ENCODE assay signal across 8 cellular contexts in genomic region chr6:37432916-37433656, GRCh38. TPM values are rescaled to one million over a fixed set of nuclear protein-coding genes. Genes with fewer than 3 reads are reported as not detected.
A peak's percentile ranks its signal among the peaks of the same experiment; 100 is the strongest.
DNase-seq lines count a peak whose midpoint lies in the region; ATAC-seq and TF ChIP-seq lines count a peak whose summit lies in the region.

A gene with protein sequence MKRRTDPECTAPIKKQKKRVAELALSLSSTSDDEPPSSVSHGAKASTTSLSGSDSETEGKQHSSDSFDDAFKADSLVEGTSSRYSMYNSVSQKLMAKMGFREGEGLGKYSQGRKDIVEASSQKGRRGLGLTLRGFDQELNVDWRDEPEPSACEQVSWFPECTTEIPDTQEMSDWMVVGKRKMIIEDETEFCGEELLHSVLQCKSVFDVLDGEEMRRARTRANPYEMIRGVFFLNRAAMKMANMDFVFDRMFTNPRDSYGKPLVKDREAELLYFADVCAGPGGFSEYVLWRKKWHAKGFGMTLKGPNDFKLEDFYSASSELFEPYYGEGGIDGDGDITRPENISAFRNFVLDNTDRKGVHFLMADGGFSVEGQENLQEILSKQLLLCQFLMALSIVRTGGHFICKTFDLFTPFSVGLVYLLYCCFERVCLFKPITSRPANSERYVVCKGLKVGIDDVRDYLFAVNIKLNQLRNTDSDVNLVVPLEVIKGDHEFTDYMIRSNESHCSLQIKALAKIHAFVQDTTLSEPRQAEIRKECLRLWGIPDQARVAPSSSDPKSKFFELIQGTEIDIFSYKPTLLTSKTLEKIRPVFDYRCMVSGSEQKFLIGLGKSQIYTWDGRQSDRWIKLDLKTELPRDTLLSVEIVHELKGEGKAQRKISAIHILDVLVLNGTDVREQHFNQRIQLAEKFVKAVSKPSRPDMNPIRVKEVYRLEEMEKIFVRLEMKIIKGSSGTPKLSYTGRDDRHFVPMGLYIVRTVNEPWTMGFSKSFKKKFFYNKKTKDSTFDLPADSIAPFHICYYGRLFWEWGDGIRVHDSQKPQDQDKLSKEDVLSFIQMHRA (plus strand): TSS chr6:37433221. CDS start chr6:37435630, 2,409 bp downstream.

- H3K27me3 ChIP-seq in CD8-positive, alpha-beta memory T cell (ENCODE audit: insufficient read depth, low read length, poor library complexity, severe bottlenecking), result no peaks in the 10 kb centered on the region
- H3K27me3 ChIP-seq in lower lobe of right lung (ENCODE audit: low read depth), result no peaks in the 10 kb centered on the region

- POLR2A ChIA-PET in CD8-positive, alpha-beta memory T cell (lab: Charles Lee), result interaction anchor here (0.5 to 2.1 kb wide), 5 partner anchors 11 to 1270 kb away, joined by 3 to 13 read pairs (median 3); no protein-coding TSS in a partner anchor

- peaks cover 0 to 3% (median 2%) of the 10 kb centered on the region in 5 donors for H3K9me3 Mint-ChIP-seq in CD8-positive, alpha-beta memory T cell

- peak within 1 kb of the TSS; percentile 79 for H3K4me3 ChIP-seq in CD8-positive, alpha-beta memory T cell (ENCODE audit: low read length)
- peak within 1 kb of the TSS; percentile 79 for H3K4me3 ChIP-seq in lower lobe of right lung

- H3K36me3 ChIP-seq in CD8-positive, alpha-beta memory T cell (ENCODE audit: insufficient read depth, low read length), result peaks cover 18% of the 10 kb centered on the region
- peaks cover 28% of the 10 kb centered on the region for H3K36me3 ChIP-seq in lower lobe of right lung

- TF ChIP-seq CTCF in lower lobe of right lung (IDR thresholded peaks at IDR 0.05), result no peak

- intact Hi-C loops in lower lobe of right lung (cut with DNase I), result no loop called here

- no peaks in the 10 kb centered on the region for H3K9me3 ChIP-seq in CD8-positive, alpha-beta memory T cell (ENCODE audit: low read length)
- no peaks in the 10 kb centered on the region for H3K9me3 ChIP-seq in lower lobe of right lung

- DNase-seq in CD8-positive, alpha-beta memory T cell, result peak; percentile 96 to 98 (median 97)
- DNase-seq in HPDE6-E6E7 (ENCODE audit: extremely low spot score) (peak; percentile 97), NK-92 (lab: John Stamatoyannopoulos, UW; ENCODE audit: unreplicated experiment) (peak; percentile 64), lower lobe of right lung (peak; percentile 97)
- DNase-seq in activated CD8-positive, alpha-beta memory T cell treated with anti-CD3 and anti-CD28 coated beads for 1 hour (ENCODE audit: extremely low read depth in 1 of 2, low read depth in 1 of 2), result peak; percentile 92 to 96
- peak; percentile 96 for DNase-seq in effector CD4-positive, alpha-beta T cell
- peak; percentile 95 to 97 (median 96) for DNase-seq in stimulated activated CD4-positive, alpha-beta T cell treated with anti-CD3 and anti-CD28 coated beads, TNF-alpha, amount 100 ng/mL, for 24 hours (ENCODE audit: low read depth in 3 of 3)

- H3K27ac ChIP-seq in CD8-positive, alpha-beta memory T cell (ENCODE audit: low read depth, low read length), result peak within 1 kb of the TSS; percentile 83
- peak within 1 kb of the TSS; percentile 93 for H3K27ac ChIP-seq in lower lobe of right lung

- peaks cover 22% of the 10 kb centered on the region for H3K4me1 ChIP-seq in CD8-positive, alpha-beta memory T cell (ENCODE audit: insufficient read depth, low read length)
- H3K4me1 ChIP-seq in lower lobe of right lung, result peaks cover 12% of the 10 kb centered on the region

- CTCF ChIA-PET in CD8-positive, alpha-beta memory T cell (lab: Charles Lee), result interaction anchor here (0.9 to 1.2 kb wide), 5 partner anchors 12 to 107 kb away, joined by 3 to 7 read pairs (median 3); no protein-coding TSS in a partner anchor

- peak; percentile 68 for ATAC-seq in GM19467 (IDR thresholded peaks at IDR 0.05; ENCODE audit: unreplicated experiment)
- peak; percentile 99 to 100 for ATAC-seq in lower lobe of right lung

- H3K36me3 Mint-ChIP-seq in CD8-positive, alpha-beta memory T cell, result peaks cover 0 to 35% (median 16%) of the 10 kb centered on the region in 3 donors

- H3K4me1 Mint-ChIP-seq in CD8-positive, alpha-beta memory T cell, result peaks cover 36 to 52% (median 51%) of the 10 kb centered on the region in 3 donors

- H3K27me3 Mint-ChIP-seq in CD8-positive, alpha-beta memory T cell, result peaks cover 6 to 10% of the 10 kb centered on the region in 2 donors

- peak within 1 kb of the TSS; percentile 88 to 97 (median 94) for H3K4me3 Mint-ChIP-seq in CD8-positive, alpha-beta memory T cell

- peak within 1 kb of the TSS; percentile 94 to 99 (median 97) for H3K27ac Mint-ChIP-seq in CD8-positive, alpha-beta memory T cell

RNA-seq across cellular contexts. Expression of the gene that starts here (rescaled TPM):
- 10 to 100 TPM; 54.3 TPM for total RNA-seq in CD8-positive, alpha-beta memory T cell
- polyA plus RNA-seq in CD8-positive, alpha-beta memory T cell, result 25.8 TPM
- total RNA-seq in lower lobe of right lung, result 42.9 TPM

Comparison
In these comparisons a context has a peak if more than half of its experiments do, and no peak if none do; other contexts are left out.
1. Peak in every context shown above with its lines: DNase-seq, ATAC-seq, H3K4me3 ChIP-seq and H3K27ac ChIP-seq.